ENCODE assay signal across 22 cellular contexts in the genomic region with DNA sequence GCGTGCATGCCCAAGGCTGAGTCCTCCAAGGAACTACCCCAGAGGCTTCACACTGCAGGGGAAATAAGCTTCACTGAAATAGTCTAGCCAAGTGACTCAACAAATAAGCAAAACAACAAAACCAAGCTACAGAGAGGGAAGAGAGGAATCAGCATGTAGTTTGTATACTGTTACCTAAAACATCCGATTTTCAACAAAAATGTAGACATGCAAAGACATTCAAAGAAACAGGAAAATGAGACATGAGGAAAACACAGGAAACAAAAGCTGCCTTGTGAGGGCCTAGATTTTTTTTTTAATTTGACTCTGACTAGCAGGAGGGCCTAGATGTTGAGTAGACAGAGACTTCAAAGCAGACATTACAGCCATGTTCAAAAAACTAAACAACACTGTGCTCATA. TPM values are rescaled to one million over a fixed set of nuclear protein-coding genes. Genes with fewer than 3 reads are reported as not detected.
A peak's percentile ranks its signal among the peaks of the same experiment; 100 is the strongest.
DNase-seq lines count a peak whose midpoint lies in the region; ATAC-seq, FAIRE-seq and TF ChIP-seq lines count a peak whose summit lies in the region.
"Had no signal": no experiment of that assay in that cellular context is flagged by ENCODE, and none has a peak within 500 bp of the region (broad histone marks: within the 10 kb centered on the region; RNA-seq: fewer than 3 reads in every experiment).

No MANE protein-coding gene starts in this region.

- no peak overlapping the region for H3K4me2 ChIP-seq in K562 (ENCODE audit: insufficient read depth, low read length)
- H3K4me2 ChIP-seq: A549, GM23338 had no signal

- POLR2A ChIA-PET in K562 (lab: Yijun Ruan, JAX): interaction anchor here (0.7 to 1.2 kb wide), 2 partner anchors 23 to 1587 kb away, joined by 3 to 4 read pairs; no protein-coding TSS in a partner anchor

- H2AFZ ChIP-seq in K562 (ENCODE audit: low read depth, low read length): no peak overlapping the region
- H2AFZ ChIP-seq: GM23338 had no signal

- WGBS in K562 (ENCODE audit: insufficient coverage, low coverage, missing lambda C conversion rate): 5% methylated on average over 2 of the region's 2 CpGs

- peak; percentile 37 for FAIRE-seq in K562 (lab: Jason Lieb, UNC)
- FAIRE-seq: A549, GM12892 had no signal

- CTCF ChIA-PET in K562 (lab: Yijun Ruan, JAX; ENCODE audit: low intra/inter-chr PET ratio): no interaction called here

- no peak for TF ChIP-seq EP300 in K562 (IDR thresholded peaks at IDR 0.05; ENCODE audit: low read length)

- TF ChIP-seq CTCF in K562 (IDR thresholded peaks at IDR 0.05 in 2 of 3, conservative IDR thresholded peaks at IDR 0.05 in 1 of 3; ENCODE audit: insufficient read depth in 2 of 3, low read depth in 1 of 3, low read length in 3 of 3) (no peak), fibroblast of pulmonary artery (IDR thresholded peaks at IDR 0.05; ENCODE audit: low read length, missing control alignments) (no peak)

- H3K9ac ChIP-seq in K562 (ENCODE audit: insufficient read depth in 1 of 2, low read depth in 2 of 2, low read length in 2 of 2): no peak overlapping the region

- H3K9me3 ChIP-seq in K562 (replicated peaks; ENCODE audit: control insufficient read depth, insufficient read depth, low read depth, low read length): no peaks in the 10 kb centered on the region
- H3K9me3 ChIP-seq: A549 had no signal

- H3K4me3 ChIP-seq in K562 (no peak overlapping the region), fibroblast of pulmonary artery (replicated peaks; ENCODE audit: low read depth, low read length) (no peak overlapping the region)
- H3K4me3 ChIP-seq: A549, GM23338 had no signal

- no peak for ATAC-seq in K562
- no peak for ATAC-seq in HG03354 (IDR thresholded peaks at IDR 0.05; ENCODE audit: poor library complexity, severe bottlenecking, unreplicated experiment)
- ATAC-seq: A549, GM23338 had no signal

- TF ChIP-seq POLR2A in K562 (conservative IDR thresholded peaks at IDR 0.05): no peak

- intact Hi-C loops in K562 (cut with micrococcal nuclease): no loop called here

- no peaks in the 10 kb centered on the region for H4K20me1 ChIP-seq in K562 (replicated peaks; ENCODE audit: control insufficient read depth, insufficient read depth, low read length)

- TF ChIP-seq RAD21 in K562 (CRISPR knock-in tag; conservative IDR thresholded peaks at IDR 0.05 in 1 of 2, IDR thresholded peaks at IDR 0.05 in 1 of 2): no peak

- in situ Hi-C loops in K562 (cut with MboI): no loop called here

- no TSS peak for BruUV-seq in K562 (replicated peaks; lab: Mats Ljungman, UMichigan)

- DNase-seq in RPMI7951 (ENCODE audit: low read depth): peak; percentile 38
- no peak for DNase-seq in K562 (ENCODE audit: extremely low read depth in 1 of 4, low spot score in 3 of 4)
- peak; percentile 23 for DNase-seq in fibroblast of pulmonary artery (ENCODE audit: low read depth)
- DNase-seq in pons (ENCODE audit: low spot score): peak; percentile 33
- no peak for DNase-seq in activated naive CD4-positive, alpha-beta T cell treated with Interleukin-2 at 50 U/mL for 16 hours
- DNase-seq in A172 (ENCODE audit: low spot score): no peak
- no peak for DNase-seq in NOMO-1 treated with dmso at 0.1 percent for 144 hours (lab: John Stamatoyannopoulos, UW; ENCODE audit: unreplicated experiment)
- DNase-seq: CD4-positive, alpha-beta T cell; HCEC 1CT; KBM-7; NCI-H1105; NCI-H1694; NCI-H2081 treated with DMSO at 0.1 percent for 48 hours; NCI-H510A; NCI-H774; OCI-M1; SHP77 had no signal

- no peak overlapping the region for H3K27ac ChIP-seq in K562 (ENCODE audit: extremely low read depth, low read depth, low read length)
- H3K27ac ChIP-seq: A549 had no signal

- H3K36me3 ChIP-seq in K562 (ENCODE audit: control insufficient read depth, insufficient read depth, low read length): no peaks in the 10 kb centered on the region

- H3K4me1 ChIP-seq in K562 (replicated peaks in 1 of 2; ENCODE audit: control insufficient read depth in 2 of 2, insufficient read depth in 2 of 2, low read length in 2 of 2): peaks cover 0 to 10% of the 10 kb centered on the region in 2 experiments; a peak in 1 of 5 replicates
- H3K4me1 ChIP-seq: A549 had no signal

- H3K9me1 ChIP-seq in K562 (ENCODE audit: control insufficient read depth, insufficient read depth, low read length): peaks cover under 1% of the 10 kb centered on the region

- H3K27me3 ChIP-seq in K562 (ENCODE audit: control insufficient read depth in 2 of 2, insufficient read depth in 2 of 2, low read length in 2 of 2): peaks cover 45 to 48% of the 10 kb centered on the region in 2 experiments

- H3K79me2 ChIP-seq in K562 (ENCODE audit: control insufficient read depth, insufficient read depth, low read length): no peaks in the 10 kb centered on the region

TF ChIP-seq in K562, 482 proteins besides CTCF, POLR2A, EP300 and RAD21:
- TF ChIP-seq MXI1 (IDR thresholded peaks at IDR 0.05; ENCODE audit: low read depth, low read length): no peak
- no peak for TF ChIP-seq POLR2G (IDR thresholded peaks at IDR 0.05; ENCODE audit: low read depth, low read length)
- TF ChIP-seq, protein P1, sequence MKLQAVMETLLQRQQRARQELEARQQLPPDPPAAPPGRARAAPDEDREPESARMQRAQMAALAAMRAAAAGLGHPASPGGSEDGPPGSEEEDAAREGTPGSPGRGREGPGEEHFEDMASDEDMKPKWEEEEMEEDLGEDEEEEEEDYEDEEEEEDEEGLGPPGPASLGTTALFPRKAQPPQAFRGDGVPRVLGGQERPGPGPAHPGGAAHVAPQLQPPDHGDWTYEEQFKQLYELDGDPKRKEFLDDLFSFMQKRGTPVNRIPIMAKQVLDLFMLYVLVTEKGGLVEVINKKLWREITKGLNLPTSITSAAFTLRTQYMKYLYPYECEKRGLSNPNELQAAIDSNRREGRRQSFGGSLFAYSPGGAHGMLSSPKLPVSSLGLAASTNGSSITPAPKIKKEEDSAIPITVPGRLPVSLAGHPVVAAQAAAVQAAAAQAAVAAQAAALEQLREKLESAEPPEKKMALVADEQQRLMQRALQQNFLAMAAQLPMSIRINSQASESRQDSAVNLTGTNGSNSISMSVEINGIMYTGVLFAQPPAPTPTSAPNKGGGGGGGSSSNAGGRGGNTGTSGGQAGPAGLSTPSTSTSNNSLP (IDR thresholded peaks at IDR 0.05; ENCODE audit: borderline replicate concordance, low read depth, low read length): no peak
- TF ChIP-seq PML (IDR thresholded peaks at IDR 0.05; ENCODE audit: low read length): no peak
- TF ChIP-seq, protein P2, sequence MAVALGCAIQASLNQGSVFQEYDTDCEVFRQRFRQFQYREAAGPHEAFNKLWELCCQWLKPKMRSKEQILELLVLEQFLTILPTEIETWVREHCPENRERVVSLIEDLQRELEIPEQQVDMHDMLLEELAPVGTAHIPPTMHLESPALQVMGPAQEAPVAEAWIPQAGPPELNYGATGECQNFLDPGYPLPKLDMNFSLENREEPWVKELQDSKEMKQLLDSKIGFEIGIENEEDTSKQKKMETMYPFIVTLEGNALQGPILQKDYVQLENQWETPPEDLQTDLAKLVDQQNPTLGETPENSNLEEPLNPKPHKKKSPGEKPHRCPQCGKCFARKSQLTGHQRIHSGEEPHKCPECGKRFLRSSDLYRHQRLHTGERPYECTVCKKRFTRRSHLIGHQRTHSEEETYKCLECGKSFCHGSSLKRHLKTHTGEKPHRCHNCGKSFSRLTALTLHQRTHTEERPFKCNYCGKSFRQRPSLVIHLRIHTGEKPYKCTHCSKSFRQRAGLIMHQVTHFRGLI (CRISPR knock-in tag; IDR thresholded peaks at IDR 0.05): no peak
- TF ChIP-seq ILK (tag; IDR thresholded peaks at IDR 0.05; ENCODE audit: borderline replicate concordance, low read depth): no peak
- no peak for TF ChIP-seq RBM15 (IDR thresholded peaks at IDR 0.05; ENCODE audit: insufficient read depth, low read length)
- TF ChIP-seq PTRF (tag; IDR thresholded peaks at IDR 0.05): no peak
- TF ChIP-seq ZNF780A (CRISPR knock-in tag; IDR thresholded peaks at IDR 0.05): no peak
- no peak for TF ChIP-seq ZNF764 (CRISPR knock-in tag; IDR thresholded peaks at IDR 0.05; ENCODE audit: low read depth)
- TF ChIP-seq ZNF431 (CRISPR knock-in tag; IDR thresholded peaks at IDR 0.05): no peak

RNA-seq across cellular contexts. Expression of a gene that starts 16.6 kb away (rescaled TPM):
- total RNA-seq in RPMI7951 (2014; rRNA removed; shearing (Covaris generic)): 0.36 and 0.39 TPM in 2 replicates
- not detected in 2 replicates for total RNA-seq in K562 (2011; cell fraction: chromatin; rRNA removed; ENCODE audit: low replicate concordance)
- not detected in 2 replicates for total RNA-seq in K562 (2011; cell fraction: nucleolus; rRNA removed)
- total RNA-seq in K562 (2011; cell fraction: nucleoplasm; rRNA removed): not detected in 2 replicates
- total RNA-seq in K562 (2014; rRNA removed): not detected in 2 replicates
- total RNA-seq in K562 (2014; rRNA removed; fragmentation: Illumina TruSeq; extraction: Trizol): not detected in 2 replicates
- not detected in 2 replicates for total RNA-seq in K562 (2015; rRNA removed; fragmentation: Illumina TruSeq; extraction: Trizol)
- 0.24 TPM in 1 of 2 replicates, not detected in the other for total RNA-seq in K562 (2021)
- polyA plus RNA-seq in K562 (2011; rRNA removed): 0.04 TPM in 1 of 2 replicates, not detected in the other
- 0.04 TPM in 1 of 2 replicates, not detected in the other for polyA plus RNA-seq in K562 (2011; cell fraction: cytosol; rRNA removed)
- polyA plus RNA-seq in K562 (2011; cell fraction: nucleus; rRNA removed): not detected in 2 replicates
- polyA plus RNA-seq in K562 (2012): 0.08 and 0.47 TPM in 2 replicates
- not detected in 2 replicates for polyA plus RNA-seq in K562 (2014; fragmentation: Illumina TruSeq; extraction: Trizol)
- polyA plus RNA-seq in K562 (2014; fragmentation: Nextera tagmentation; extraction: Ambion mirVana): under 1 TPM; 0.22 to 0.49 TPM
- polyA plus RNA-seq in K562 (2014; rRNA removed): not detected in 2 replicates
- 0.98 TPM in 1 of 2 replicates, not detected in the other for polyA minus RNA-seq in K562 (2011; rRNA and poly(A)+ RNA removed)
- polyA minus RNA-seq in K562 (2011; cell fraction: cytosol; rRNA and poly(A)+ RNA removed): not detected in 2 replicates
- polyA minus RNA-seq in K562 (2011; cell fraction: nucleus; rRNA and poly(A)+ RNA removed): not detected in 2 replicates
- not detected in 2 replicates for total RNA-seq in A172 (2014; rRNA removed; shearing (Covaris generic))
- total RNA-seq: CD4-positive, alpha-beta T cell had no signal
- polyA plus RNA-seq: BJ had no signal

Comparison
In these comparisons a context has a peak if more than half of its experiments do, and no peak if none do; other contexts are left out.
1. DNase-seq: peak in RPMI7951 (single experiment), fibroblast of pulmonary artery (single experiment) and pons (single experiment); none in K562 (0 of 4), activated naive CD4-positive, alpha-beta T cell treated with Interleukin-2 at 50 U/mL for 16 hours (single experiment), A172 (single experiment) and NOMO-1 treated with dmso at 0.1 percent for 144 hours (single experiment).